9 cellular contexts compared by ENCODE assay signal in genomic region chr21:45102391-45102932, GRCh38. TPM values are rescaled to one million over a fixed set of nuclear protein-coding genes. Genes with fewer than 3 reads are reported as not detected.
DNase-seq lines count a peak whose midpoint lies in the region; ATAC-seq and TF ChIP-seq lines count a peak whose summit lies in the region.
"Had no signal": no experiment of that assay in that cellular context is flagged by ENCODE, and none has a peak within 500 bp of the region (broad histone marks: within the 10 kb centered on the region; RNA-seq: fewer than 3 reads in every experiment).

No MANE protein-coding gene starts in this region.

- H3K27me3 ChIP-seq in Peyer's patch (no peaks in the 10 kb centered on the region), fibroblast of lung (ENCODE audit: control insufficient read depth, insufficient read depth, low read length) (no peaks in the 10 kb centered on the region), spleen (replicated peaks in 1 of 7) (no peaks in the 10 kb centered on the region)
- H3K27me3 ChIP-seq in CD4-positive, alpha-beta memory T cell (ENCODE audit: insufficient read depth, low read length): no peaks in the 10 kb centered on the region

- H3K27ac ChIP-seq in Peyer's patch (no peak overlapping the region), fibroblast of lung (ENCODE audit: insufficient read depth, low read length) (no peak overlapping the region), spleen (peak overlapping the region in 4 of 8 donors; percentile 20 to 62 (median 40))
- H3K27ac ChIP-seq in CD4-positive, alpha-beta memory T cell (ENCODE audit: low read depth, low read length): no peak overlapping the region

- POLR2A ChIA-PET in CD4-positive, alpha-beta memory T cell (lab: Charles Lee; ENCODE audit: partially characterized antibody): interaction anchor here (2.7 kb wide), 1 partner anchor 23 kb away, joined by 12 read pairs; no protein-coding TSS in a partner anchor

- peaks cover 0 to 9% (median 4%) of the 10 kb centered on the region in 4 donors for H3K4me1 ChIP-seq in Peyer's patch
- H3K4me1 ChIP-seq in fibroblast of lung (ENCODE audit: control insufficient read depth, extremely low read depth, insufficient read depth, low read length): no peaks in the 10 kb centered on the region
- peaks cover 27 to 100% (median 67%) of the 10 kb centered on the region in 6 donors for H3K4me1 ChIP-seq in spleen
- peaks cover 43% of the 10 kb centered on the region for H3K4me1 ChIP-seq in CD4-positive, alpha-beta memory T cell (ENCODE audit: insufficient read depth, low read length)

- DNase-seq in Peyer's patch (no peak), fibroblast of lung (ENCODE audit: low read depth in 2 of 2) (peak; percentile 27 to 35), spleen (no peak), NCI-H1092 treated with DMSO at 0.1 percent for 48 hours (lab: John Stamatoyannopoulos, UW) (no peak)
- no peak for DNase-seq in CD4-positive, alpha-beta memory T cell
- no peak for DNase-seq in activated effector memory CD4-positive, alpha-beta T cell treated with anti-CD3 and anti-CD28 coated beads, Interleukin-2, amount 50 U/mL, for 16 hours
- DNase-seq: T-cell had no signal

- peak overlapping the region in 3 of 8 donors; percentile 15 to 26 (median 25) for H3K4me3 Mint-ChIP-seq in CD4-positive, alpha-beta memory T cell
- H3K4me3 Mint-ChIP-seq: T-cell had no signal

- H4K20me1 ChIP-seq in fibroblast of lung (ENCODE audit: control insufficient read depth, extremely low read depth, insufficient read depth, low read length): no peaks in the 10 kb centered on the region

- peak overlapping the region in 1 of 7 donors; percentile 43 for H3K27ac Mint-ChIP-seq in CD4-positive, alpha-beta memory T cell
- H3K27ac Mint-ChIP-seq: T-cell had no signal

- peaks cover 50 to 78% (median 63%) of the 10 kb centered on the region in 4 donors for H3K4me1 Mint-ChIP-seq in CD4-positive, alpha-beta memory T cell

- TF ChIP-seq POLR2A in Peyer's patch (IDR thresholded peaks at IDR 0.05) (no peak), spleen (IDR thresholded peaks at IDR 0.05) (no peak)

- H3K4me2 ChIP-seq in fibroblast of lung (ENCODE audit: extremely low read depth, insufficient read depth, low read length): no peak overlapping the region

- peaks cover 3 to 8% of the 10 kb centered on the region in 2 donors for H3K36me3 Mint-ChIP-seq in CD4-positive, alpha-beta memory T cell

- no peaks in the 10 kb centered on the region for H3K27me3 Mint-ChIP-seq in CD4-positive, alpha-beta memory T cell
- H3K27me3 Mint-ChIP-seq: T-cell had no signal

- ATAC-seq in GM19455 (IDR thresholded peaks at IDR 0.05; ENCODE audit: unreplicated experiment): no peak
- ATAC-seq: T-cell had no signal

- no peak overlapping the region for H2AFZ ChIP-seq in fibroblast of lung (ENCODE audit: low read length)

- no peaks in the 10 kb centered on the region for H3K79me2 ChIP-seq in fibroblast of lung (ENCODE audit: control insufficient read depth, insufficient read depth, low read length)

- CTCF ChIA-PET in CD4-positive, alpha-beta memory T cell (lab: Charles Lee; ENCODE audit: partially characterized antibody): interaction anchor here (1.0 to 8.3 kb wide), 7 partner anchors 17 to 301 kb away, joined by 3 to 39 read pairs (median 9); partner anchors contain the start of gene UBE2G2

- no peaks in the 10 kb centered on the region for H3K9me3 Mint-ChIP-seq in CD4-positive, alpha-beta memory T cell
- H3K9me3 Mint-ChIP-seq: T-cell had no signal

- no peak overlapping the region for H3K9ac ChIP-seq in fibroblast of lung (ENCODE audit: insufficient read depth, low read length)

- TF ChIP-seq CTCF in GM12874 (IDR thresholded peaks at IDR 0.05; ENCODE audit: insufficient read depth, low read depth, low read length) (peak; percentile 31; the same call in 1 of the 2 replicates), Peyer's patch (IDR thresholded peaks at IDR 0.05) (peak in 4 of 6 experiments; percentile 11 to 38 (median 36)), fibroblast of lung (conservative IDR thresholded peaks at IDR 0.05 in 1 of 2, IDR thresholded peaks at IDR 0.05 in 1 of 2; ENCODE audit: low read depth in 1 of 2, low read length in 2 of 2) (peak in 1 of 2 donors; percentile 32), spleen (IDR thresholded peaks at IDR 0.05 in 8 of 11, conservative IDR thresholded peaks at IDR 0.05 in 3 of 11) (peak in 9 of 11 experiments; percentile 12 to 50 (median 32))

- 44 to 54% (median 52%) methylated on average over 2 of the region's 2 CpGs for WGBS in spleen, 5 donors

- H3K36me3 ChIP-seq in Peyer's patch (no peaks in the 10 kb centered on the region), fibroblast of lung (ENCODE audit: control insufficient read depth, insufficient read depth, low read length) (no peaks in the 10 kb centered on the region), spleen (peaks cover 0 to 8% (median 0%) of the 10 kb centered on the region in 6 donors)
- H3K36me3 ChIP-seq in CD4-positive, alpha-beta memory T cell (ENCODE audit: insufficient read depth, low read length): no peaks in the 10 kb centered on the region

- no peaks in the 10 kb centered on the region for H3K9me3 ChIP-seq in Peyer's patch
- H3K9me3 ChIP-seq in fibroblast of lung (ENCODE audit: control insufficient read depth, insufficient read depth, low read depth, low read length): no peaks in the 10 kb centered on the region
- no peaks in the 10 kb centered on the region for H3K9me3 ChIP-seq in spleen
- H3K9me3 ChIP-seq in CD4-positive, alpha-beta memory T cell (ENCODE audit: control insufficient read depth in 1 of 2, low read length in 2 of 2): no peaks in the 10 kb centered on the region

- H3K4me3 ChIP-seq in Peyer's patch (no peak overlapping the region), fibroblast of lung (replicated peaks in 1 of 4; ENCODE audit: control extremely low read depth in 1 of 4, insufficient read depth in 1 of 4, low read depth in 3 of 4, low read length in 4 of 4) (no peak overlapping the region), spleen (no peak overlapping the region)
- no peak overlapping the region for H3K4me3 ChIP-seq in CD4-positive, alpha-beta memory T cell (ENCODE audit: low read length in 2 of 2)

- intact Hi-C loops in spleen (cut with DNase I; ENCODE audit: low total_unique reads): no loop called here
- intact Hi-C loops in CD4-positive, alpha-beta memory T cell (cut with micrococcal nuclease): no loop called here

RNA-seq across cellular contexts. Expression of gene ADARB1, which starts 28.1 kb away (rescaled TPM):
- 10 to 100 TPM in 2 of 4 donors, 1 to 10 TPM in 2; 7.4 to 47.9 (median 10.0) TPM for total RNA-seq in Peyer's patch
- total RNA-seq in fibroblast of lung: 22.9 and 25.3 TPM in 2 replicates
- 10.1 and 20.2 TPM in 2 replicates for polyA plus RNA-seq in fibroblast of lung
- polyA plus RNA-seq in fibroblast of lung (2012): 12.0 and 30.4 TPM in 2 replicates
- 31.2 and 60.6 TPM in 2 replicates for polyA minus RNA-seq in fibroblast of lung (ENCODE audit: low replicate concordance)
- total RNA-seq in spleen: 10 to 100 TPM; 26.0 to 50.8 (median 34.7) TPM
- 10 to 100 TPM in 2 of 3 donors, 1 to 10 TPM in 1; 9.1 to 16.9 (median 13.9) TPM for polyA plus RNA-seq in spleen
- 10 to 100 TPM; 49.7 to 50.0 TPM for total RNA-seq in CD4-positive, alpha-beta memory T cell
- polyA plus RNA-seq in CD4-positive, alpha-beta memory T cell: 10 to 100 TPM in 1 of 2 donors, 1 to 10 TPM in 1; 4.6 to 12.2 TPM

Comparison
In these comparisons a context has a peak if more than half of its experiments do, and no peak if none do; other contexts are left out.
1. DNase-seq: peak in fibroblast of lung (2 of 2); none in Peyer's patch (0 of 3), spleen (single experiment), CD4-positive, alpha-beta memory T cell (0 of 5), activated effector memory CD4-positive, alpha-beta T cell treated with anti-CD3 and anti-CD28 coated beads, Interleukin-2, amount 50 U/mL, for 16 hours (single experiment) and NCI-H1092 treated with DMSO at 0.1 percent for 48 hours (single experiment).